ENCODE assay signal across 8 cellular contexts in genomic region chr9:128920381-128921058, GRCh38. TPM values are rescaled to one million over a fixed set of nuclear protein-coding genes. Genes with fewer than 3 reads are reported as not detected.
DNase-seq lines count a peak whose midpoint lies in the region; ATAC-seq and TF ChIP-seq lines count a peak whose summit lies in the region.

Gene PHYHD1 (plus strand): TSS chr9:128920982. CDS start chr9:128922324, 1,342 bp downstream.

- DNase-seq in HFF-Myc (ENCODE audit: extremely low read depth, low read depth): no peak
- DNase-seq in WTC11 (ENCODE audit: low spot score): no peak
- peak; percentile 81 for DNase-seq in left ventricle myocardium inferior
- DNase-seq in putamen (ENCODE audit: low spot score): peak; percentile 70
- no peak for DNase-seq in NOMO-1 treated with DMSO at 0.1 percent for 48 hours (lab: John Stamatoyannopoulos, UW; ENCODE audit: unreplicated experiment)
- DNase-seq in HT-29 (ENCODE audit: low spot score): no peak
- no peak for DNase-seq in NCI-H2227 treated with DMSO at 0.1 percent for 48 hours (lab: John Stamatoyannopoulos, UW)
- no peak for DNase-seq in activated CD4-positive, alpha-beta T cell treated with anti-CD3 and anti-CD28 coated beads for 48 hours

- H3K27ac Mint-ChIP-seq in WTC11: peak within 1 kb of the TSS; percentile 69

- H3K27ac ChIP-seq in left ventricle myocardium inferior (replicated peaks): peak within 1 kb of the TSS; percentile 90

- POLR2A ChIA-PET in WTC11 (lab: Charles Lee): no interaction called here

- CTCF ChIA-PET in WTC11 (lab: Charles Lee): interaction anchor here (1.2 to 1.9 kb wide), 4 partner anchors 41 to 188 kb away, joined by 3 to 5 read pairs (median 4); partner anchors contain the start of gene SH3GLB2

- no peaks in the 10 kb centered on the region for H3K27me3 ChIP-seq in left ventricle myocardium inferior (ENCODE audit: low read depth)

- peaks cover 23% of the 10 kb centered on the region for H3K36me3 Mint-ChIP-seq in WTC11

- no peaks in the 10 kb centered on the region for H3K27me3 Mint-ChIP-seq in WTC11 (ENCODE audit: low read depth)

- H3K4me3 ChIP-seq in HFF-Myc (replicated peaks; ENCODE audit: low read depth, low read length) (peak within 1 kb of the TSS; percentile 42), left ventricle myocardium inferior (peak within 1 kb of the TSS; percentile 74)

- intact Hi-C loops in left ventricle myocardium inferior (cut with micrococcal nuclease): no loop called here

- peaks cover 12% of the 10 kb centered on the region for H3K4me1 Mint-ChIP-seq in WTC11

- H3K9me3 ChIP-seq in left ventricle myocardium inferior (replicated peaks): no peaks in the 10 kb centered on the region

- no peak for ATAC-seq in WTC11

- TF ChIP-seq CTCF in HFF-Myc (IDR thresholded peaks at IDR 0.05; ENCODE audit: low read depth, low read length, missing control alignments) (no peak), WTC11 (IDR thresholded peaks at IDR 0.05) (no peak), left ventricle myocardium inferior (IDR thresholded peaks at IDR 0.05; ENCODE audit: borderline replicate concordance) (no peak)

- H3K36me3 ChIP-seq in left ventricle myocardium inferior: peaks cover 24% of the 10 kb centered on the region

- H3K4me1 ChIP-seq in left ventricle myocardium inferior: peaks cover 79% of the 10 kb centered on the region

- peak within 1 kb of the TSS; percentile 75 for H3K4me3 Mint-ChIP-seq in WTC11

- no peaks in the 10 kb centered on the region for H3K9me3 Mint-ChIP-seq in WTC11

TF ChIP-seq in WTC11, 78 proteins besides CTCF, POLR2A, EP300 and RAD21:
- TF ChIP-seq ERG (CRISPR knock-in tag; IDR thresholded peaks at IDR 0.05) (no peak), MXD4 (CRISPR knock-in tag; IDR thresholded peaks at IDR 0.05; ENCODE audit: borderline replicate concordance) (no peak), GABPB1 (CRISPR knock-in tag; IDR thresholded peaks at IDR 0.05) (no peak), GRHL2 (CRISPR knock-in tag; IDR thresholded peaks at IDR 0.05; ENCODE audit: insufficient replicate concordance, severe bottlenecking) (no peak), ATF6 (CRISPR knock-in tag; IDR thresholded peaks at IDR 0.05) (no peak), NFE2L1 (CRISPR knock-in tag; IDR thresholded peaks at IDR 0.05) (no peak), NFYB (CRISPR knock-in tag; conservative IDR thresholded peaks at IDR 0.05; ENCODE audit: low read depth) (no peak), CREB1 (CRISPR knock-in tag; IDR thresholded peaks at IDR 0.05) (no peak), ZNF532 (CRISPR knock-in tag; IDR thresholded peaks at IDR 0.05; ENCODE audit: borderline replicate concordance) (no peak), JAZF1 (CRISPR knock-in tag; IDR thresholded peaks at IDR 0.05) (no peak), ATF3 (CRISPR knock-in tag; conservative IDR thresholded peaks at IDR 0.05) (no peak), ZNF219 (CRISPR knock-in tag; IDR thresholded peaks at IDR 0.05; ENCODE audit: borderline replicate concordance) (no peak), ETV6 (CRISPR knock-in tag; IDR thresholded peaks at IDR 0.05) (no peak), ZNF138 (CRISPR knock-in tag; conservative IDR thresholded peaks at IDR 0.05) (no peak), RELA (CRISPR knock-in tag; IDR thresholded peaks at IDR 0.05; ENCODE audit: borderline replicate concordance) (no peak), TP53 (CRISPR knock-in tag; IDR thresholded peaks at IDR 0.05) (no peak)

RNA-seq across cellular contexts. Expression of gene PHYHD1, which starts in this region (rescaled TPM):
- total RNA-seq in WTC11 (2021): 14.6 to 21.3 TPM (median 20.0 TPM) in 3 replicates
- 20.3 TPM for total RNA-seq in left ventricle myocardium inferior
- total RNA-seq in HT-29 (2014; rRNA removed; shearing (Covaris generic)): not detected in 2 replicates

Comparison
In these comparisons a context has a peak if more than half of its experiments do, and no peak if none do; other contexts are left out.
1. RNA of gene PHYHD1 (total RNA-seq): 20.3 TPM in left ventricle myocardium inferior (single experiment) and 14.6 to 21.3 TPM in WTC11; not detected in HT-29; every median in the first group is over 10 times any median in the second.
2. DNase-seq: peak in left ventricle myocardium inferior (single experiment) and putamen (single experiment); none in HFF-Myc (single experiment), WTC11 (single experiment), NOMO-1 treated with DMSO at 0.1 percent for 48 hours (single experiment), HT-29 (single experiment), NCI-H2227 treated with DMSO at 0.1 percent for 48 hours (single experiment) and activated CD4-positive, alpha-beta T cell treated with anti-CD3 and anti-CD28 coated beads for 48 hours (single experiment).